ENCODE assay signal across 15 cellular contexts in the genomic region with DNA sequence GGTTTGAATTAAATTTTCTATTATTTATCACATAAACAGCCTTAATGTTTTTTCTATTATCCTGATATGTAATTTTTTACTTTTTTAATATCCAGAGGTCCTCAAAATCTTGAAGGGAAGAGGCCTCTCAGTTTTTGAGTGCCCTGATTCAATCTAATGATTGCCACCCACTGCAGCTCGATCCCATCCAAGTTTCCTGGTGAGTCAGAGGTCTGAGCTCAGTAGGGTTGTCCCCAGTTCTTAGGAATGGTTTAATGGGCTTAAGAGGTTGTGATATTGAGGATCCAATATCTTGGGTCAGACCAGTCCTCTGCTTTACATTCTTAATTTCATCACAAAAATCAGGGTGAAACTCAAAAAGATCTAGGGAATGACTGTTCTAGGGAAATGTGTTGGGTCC.
DNase-seq lines count a peak whose midpoint lies in the region; ATAC-seq and TF ChIP-seq lines count a peak whose summit lies in the region.
"Had no signal": no experiment of that assay in that cellular context is flagged by ENCODE, and none has a peak within 500 bp of the region (broad histone marks: within the 10 kb centered on the region; RNA-seq: fewer than 3 reads in every experiment).

No MANE protein-coding gene starts in this region.

- no peaks in the 10 kb centered on the region for H3K4me1 ChIP-seq in CD8-positive, alpha-beta T cell (ENCODE audit: insufficient read depth, low read length)
- H3K4me1 ChIP-seq: A549, BLaER1 had no signal

- H3K4me1 Mint-ChIP-seq in CD8-positive, alpha-beta T cell (ENCODE audit: low read depth) = no peaks in the 10 kb centered on the region
- H3K4me1 Mint-ChIP-seq in CD14-positive monocyte = no peaks in the 10 kb centered on the region
- H3K4me1 Mint-ChIP-seq: CD4-positive, CD25-positive, alpha-beta regulatory T cell had no signal

- no peaks in the 10 kb centered on the region for H3K36me3 ChIP-seq in MG63
- no peaks in the 10 kb centered on the region for H3K36me3 ChIP-seq in CD8-positive, alpha-beta T cell (ENCODE audit: insufficient read depth, low read length)
- H3K36me3 ChIP-seq: BLaER1 had no signal

- no peaks in the 10 kb centered on the region for H3K27me3 Mint-ChIP-seq in CD8-positive, alpha-beta T cell (ENCODE audit: low read depth)
- H3K27me3 Mint-ChIP-seq in CD14-positive monocyte (ENCODE audit: low read depth in 3 of 3) = no peaks in the 10 kb centered on the region
- H3K27me3 Mint-ChIP-seq: CD4-positive, CD25-positive, alpha-beta regulatory T cell had no signal

- CTCF ChIA-PET in CD8-positive, alpha-beta T cell (lab: Charles Lee) = interaction anchor here (1.4 kb wide), 1 partner anchor 52 kb away, joined by 4 read pairs; no protein-coding TSS in a partner anchor

- no peak overlapping the region for H3K4me3 Mint-ChIP-seq in CD8-positive, alpha-beta T cell
- H3K4me3 Mint-ChIP-seq in CD14-positive monocyte = no peak overlapping the region
- H3K4me3 Mint-ChIP-seq: CD4-positive, CD25-positive, alpha-beta regulatory T cell had no signal

- no peak overlapping the region for H3K27ac Mint-ChIP-seq in CD8-positive, alpha-beta T cell
- H3K27ac Mint-ChIP-seq in CD14-positive monocyte = no peak overlapping the region
- H3K27ac Mint-ChIP-seq: CD4-positive, CD25-positive, alpha-beta regulatory T cell had no signal

- TF ChIP-seq CTCF in CD8-positive, alpha-beta T cell (IDR thresholded peaks at IDR 0.05) = no peak
- TF ChIP-seq CTCF in CD14-positive monocyte (IDR thresholded peaks at IDR 0.05) = no peak

- H3K36me3 Mint-ChIP-seq in CD8-positive, alpha-beta T cell = no peaks in the 10 kb centered on the region
- no peaks in the 10 kb centered on the region for H3K36me3 Mint-ChIP-seq in CD14-positive monocyte
- H3K36me3 Mint-ChIP-seq: CD4-positive, CD25-positive, alpha-beta regulatory T cell had no signal

- no peaks in the 10 kb centered on the region for H3K27me3 ChIP-seq in MG63
- no peaks in the 10 kb centered on the region for H3K27me3 ChIP-seq in CD8-positive, alpha-beta T cell (ENCODE audit: insufficient read depth, low read length)
- H3K27me3 ChIP-seq: BLaER1 had no signal

- DNase-seq in MG63 (peak; percentile 71), astrocyte of the hippocampus (ENCODE audit: low read depth, low spot score) (peak; percentile 41), glomerular visceral epithelial cell (ENCODE audit: extremely low spot score) (peak; percentile 4), stromal cell of bone marrow (ENCODE audit: low read depth) (peak; percentile 27), CD14-positive monocyte (ENCODE audit: low spot score) (no peak)
- DNase-seq in CD8-positive, alpha-beta T cell = no peak
- DNase-seq: AML-193; Calu3; CD4-positive, CD25-positive, alpha-beta regulatory T cell; DMS 273 treated with DMSO at 0.1 percent for 48 hours had no signal

- no peak overlapping the region for H3K27ac ChIP-seq in CD8-positive, alpha-beta T cell (ENCODE audit: low read depth, low read length)
- H3K27ac ChIP-seq: A549, BLaER1, HL-60 had no signal

- intact Hi-C loops in CD8-positive, alpha-beta T cell (cut with DNase I, micrococcal nuclease) = no loop called here
- intact Hi-C loops in CD14-positive monocyte (cut with micrococcal nuclease) = no loop called here

- ATAC-seq in CD8-positive, alpha-beta T cell = no peak
- no peak for ATAC-seq in GM21381 (IDR thresholded peaks at IDR 0.05; ENCODE audit: unreplicated experiment)
- ATAC-seq: A549, HCT116 had no signal

- no peak overlapping the region for H3K4me3 ChIP-seq in MG63
- H3K4me3 ChIP-seq in CD8-positive, alpha-beta T cell (ENCODE audit: low read depth, low read length) = no peak overlapping the region
- H3K4me3 ChIP-seq: A549, BLaER1 had no signal

- no peaks in the 10 kb centered on the region for H3K9me3 Mint-ChIP-seq in CD8-positive, alpha-beta T cell
- H3K9me3 Mint-ChIP-seq in CD14-positive monocyte = peaks cover 0 to 4% (median 0%) of the 10 kb centered on the region in 7 donors

- POLR2A ChIA-PET in CD8-positive, alpha-beta T cell (lab: Charles Lee) = interaction anchor here (0.7 kb wide), 1 partner anchor 102 kb away, joined by 3 read pairs; no protein-coding TSS in a partner anchor

- H3K9me3 ChIP-seq in MG63 = no peaks in the 10 kb centered on the region
- H3K9me3 ChIP-seq in CD8-positive, alpha-beta T cell (ENCODE audit: low read length) = no peaks in the 10 kb centered on the region
- H3K9me3 ChIP-seq: A549, BLaER1 had no signal

Comparison
In these comparisons a context has a peak if more than half of its experiments do, and no peak if none do; other contexts are left out.
1. DNase-seq: peak in MG63 (single experiment), astrocyte of the hippocampus (single experiment), glomerular visceral epithelial cell (single experiment) and stromal cell of bone marrow (single experiment); none in CD8-positive, alpha-beta T cell (0 of 7) and CD14-positive monocyte (single experiment).